In genomic region chr10:3516191-3516590, GRCh38 we compare ENCODE assay signal across 21 cellular contexts.
DNase-seq lines count a peak whose midpoint lies in the region; ATAC-seq and TF ChIP-seq lines count a peak whose summit lies in the region.
"Had no signal": no experiment of that assay in that cellular context is flagged by ENCODE, and none has a peak within 500 bp of the region (broad histone marks: within the 10 kb centered on the region; RNA-seq: fewer than 3 reads in every experiment).

No MANE protein-coding gene starts in this region.

- peaks cover 4 to 5% of the 10 kb centered on the region in 2 donors for H3K27me3 Mint-ChIP-seq in stimulated activated naive B cell treated with anti-CD40 and anti-IgM and Interleukin-4, amounts not matched to agents 10 μg/mL and 1 μg/mL and 100 μg/mL, for 72 hours

- H3K4me1 ChIP-seq in GM23248 (ENCODE audit: insufficient read depth) = peaks cover 22% of the 10 kb centered on the region; the same call in 1 of the 2 replicates

- no peaks in the 10 kb centered on the region for H3K9me3 ChIP-seq in GM23248 (ENCODE audit: low read depth)

- no peak for TF ChIP-seq POLR2A in erythroblast (IDR thresholded peaks at IDR 0.05; ENCODE audit: low read length)

- H4K20me1 ChIP-seq in GM23248 (ENCODE audit: insufficient read depth) = no peaks in the 10 kb centered on the region

- no peaks in the 10 kb centered on the region for H3K9me2 ChIP-seq in GM23248 (ENCODE audit: insufficient read depth)

- H3K27ac Mint-ChIP-seq in stimulated activated naive B cell treated with anti-CD40 and anti-IgM and Interleukin-4, amounts not matched to agents 10 μg/mL and 1 μg/mL and 100 μg/mL, for 72 hours = no peak overlapping the region
- H3K27ac Mint-ChIP-seq: H9 had no signal

- peak overlapping the region; percentile 83 for H3K4me2 ChIP-seq in GM23248 (ENCODE audit: unreplicated experiment)

- peak overlapping the region; percentile 34; the same call in 1 of the 2 replicates for H3K27ac ChIP-seq in GM23248
- H3K27ac ChIP-seq: C4-2B, RWPE1 had no signal

- H3F3A ChIP-seq in GM23248 (ENCODE audit: insufficient read depth) = no peaks in the 10 kb centered on the region

- H3K4me3 Mint-ChIP-seq in stimulated activated naive B cell treated with anti-CD40 and anti-IgM and Interleukin-4, amounts not matched to agents 10 μg/mL and 1 μg/mL and 100 μg/mL, for 72 hours = no peak overlapping the region
- H3K4me3 Mint-ChIP-seq: H9 had no signal

- H3K79me2 ChIP-seq in GM23248 (ENCODE audit: insufficient read depth) = no peaks in the 10 kb centered on the region

- WGBS in GM23248 (ENCODE audit: low coverage in 1 of 2, low lambda C conversion rate in 2 of 2, missing lambda C conversion rate in 2 of 2), 2 experiments = 84 to 88% methylated on average over 8 of the region's 8 CpGs

- peaks cover 0 to 5% of the 10 kb centered on the region in 2 donors for H3K36me3 Mint-ChIP-seq in stimulated activated naive B cell treated with anti-CD40 and anti-IgM and Interleukin-4, amounts not matched to agents 10 μg/mL and 1 μg/mL and 100 μg/mL, for 72 hours

- peak overlapping the region; percentile 64; the same call in 1 of the 2 replicates for H3K4me3 ChIP-seq in GM23248
- H3K4me3 ChIP-seq: K562 had no signal

- ATAC-seq in stimulated activated naive B cell treated with anti-CD40 and anti-IgM and Interleukin-4, amounts not matched to agents 10 μg/mL and 1 μg/mL and 100 μg/mL, for 72 hours (replicated peaks) = no peak
- no peak for ATAC-seq in HG03460 (IDR thresholded peaks at IDR 0.05; ENCODE audit: unreplicated experiment)
- ATAC-seq: K562, PC-3 had no signal

- peak overlapping the region; percentile 74 for H3K9ac ChIP-seq in GM23248

- H3K27me3 ChIP-seq in GM23248 (replicated peaks; ENCODE audit: insufficient read depth) = no peaks in the 10 kb centered on the region

- H3K36me3 ChIP-seq in GM23248 (ENCODE audit: low read depth) = no peaks in the 10 kb centered on the region

- DNase-seq in COLO829 (ENCODE audit: low spot score) (peak; percentile 79), GM23248 (no peak), astrocyte of the hippocampus (ENCODE audit: low read depth, low spot score) (peak; percentile 28), medulla oblongata (ENCODE audit: extremely low spot score) (peak; percentile 37), NCI-H1436 (lab: John Stamatoyannopoulos, UW) (no peak), erythroblast (lab: John Stamatoyannopoulos, UW) (no peak)
- no peak for DNase-seq in stimulated activated naive B cell treated with anti-CD40 and anti-IgM and Interleukin-4, amounts not matched to agents 10 μg/mL and 1 μg/mL and 100 μg/mL, for 72 hours
- DNase-seq: COR-L47, DMS153, EL, H9, NCI-H1417, NCI-H2029, NCI-H2171 treated with DMSO at 0.1 percent for 48 hours, NCI-H446 treated with DMSO at 0.1 percent for 48 hours, NCI-H748 treated with DMSO at 0.1 percent for 48 hours, PC-3 had no signal

- peak overlapping the region; percentile 89 for H2AFZ ChIP-seq in GM23248

- no peaks in the 10 kb centered on the region for H3K4me1 Mint-ChIP-seq in stimulated activated naive B cell treated with anti-CD40 and anti-IgM and Interleukin-4, amounts not matched to agents 10 μg/mL and 1 μg/mL and 100 μg/mL, for 72 hours

- in situ Hi-C loops in GM23248 (cut with MboI) = no loop called here

- peaks cover 6 to 8% of the 10 kb centered on the region in 2 donors for H3K9me3 Mint-ChIP-seq in stimulated activated naive B cell treated with anti-CD40 and anti-IgM and Interleukin-4, amounts not matched to agents 10 μg/mL and 1 μg/mL and 100 μg/mL, for 72 hours

Comparison
In these comparisons a context has a peak if more than half of its experiments do, and no peak if none do; other contexts are left out.
1. DNase-seq: peak in COLO829 (single experiment), astrocyte of the hippocampus (single experiment) and medulla oblongata (single experiment); none in GM23248 (single experiment), stimulated activated naive B cell treated with anti-CD40 and anti-IgM and Interleukin-4, amounts not matched to agents 10 μg/mL and 1 μg/mL and 100 μg/mL, for 72 hours (single experiment), NCI-H1436 (single experiment) and erythroblast (0 of 2).